In the genomic region with DNA sequence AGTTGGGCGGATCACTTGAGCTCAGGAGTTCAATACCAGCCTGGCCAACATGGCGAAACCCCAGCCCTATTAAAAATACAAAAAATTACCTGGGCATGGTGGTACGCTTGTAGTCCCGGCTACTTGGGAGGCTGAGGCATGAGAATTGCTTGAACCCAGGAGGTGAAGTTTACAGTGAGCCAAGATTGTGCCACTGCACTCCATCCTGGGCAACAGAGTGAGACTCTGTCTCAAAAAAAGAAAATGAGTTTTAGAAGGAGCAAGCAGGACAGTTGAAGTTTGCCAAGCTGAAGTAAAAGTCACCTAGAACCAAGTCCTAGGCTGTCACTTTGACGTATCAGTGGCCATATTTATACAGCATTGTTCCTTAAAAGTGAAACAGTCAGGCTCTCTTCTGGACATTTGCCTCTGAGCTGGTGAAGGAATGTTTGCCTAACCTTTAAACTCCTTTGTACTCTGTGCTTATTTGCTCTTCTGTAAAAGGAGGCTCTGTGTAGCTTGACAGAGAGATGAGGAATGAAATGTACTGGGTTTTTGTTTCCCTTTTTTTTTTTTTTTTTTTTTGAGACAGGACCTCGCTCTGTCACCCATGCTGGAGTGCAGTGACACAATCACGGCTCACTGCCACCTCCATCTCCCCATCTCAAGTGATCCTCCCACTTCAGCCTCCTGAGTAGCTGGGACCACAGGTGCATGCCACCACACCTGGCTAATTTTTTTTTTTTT, we compare ENCODE assay signal across 14 cellular contexts. TPM values are rescaled to one million over a fixed set of nuclear protein-coding genes. Genes with fewer than 3 reads are reported as not detected.
A peak's percentile ranks its signal among the peaks of the same experiment; 100 is the strongest.
DNase-seq lines count a peak whose midpoint lies in the region; ATAC-seq and TF ChIP-seq lines count a peak whose summit lies in the region.
"Had no signal": no experiment of that assay in that cellular context is flagged by ENCODE, and none has a peak within 500 bp of the region (broad histone marks: within the 10 kb centered on the region; RNA-seq: fewer than 3 reads in every experiment).

No MANE protein-coding gene starts in this region.

- H3K4me3 ChIP-seq in KMS-11 (IDR thresholded peaks at IDR 0.05; ENCODE audit: insufficient read depth, low read depth, low read length) (no peak overlapping the region), choroid plexus epithelial cell (ENCODE audit: low read depth, low read length) (no peak overlapping the region), mucosa of descending colon (no peak overlapping the region), aorta (ENCODE audit: low read length in 2 of 2) (no peak overlapping the region)
- H3K4me3 ChIP-seq: vagina had no signal

- no peak for TF ChIP-seq CTCF in 22Rv1 (IDR thresholded peaks at IDR 0.05)
- no peak for TF ChIP-seq CTCF in KMS-11 (conservative IDR thresholded peaks at IDR 0.05; ENCODE audit: low read depth, low read length)
- TF ChIP-seq CTCF in choroid plexus epithelial cell (conservative IDR thresholded peaks at IDR 0.05; ENCODE audit: low read depth, low read length) = no peak
- TF ChIP-seq CTCF in mucosa of descending colon (IDR thresholded peaks at IDR 0.05) = no peak

- H3K27me3 ChIP-seq in KMS-11 (ENCODE audit: insufficient read depth, low read depth) (no peaks in the 10 kb centered on the region), aorta (ENCODE audit: control insufficient read depth in 1 of 2, insufficient read depth in 2 of 2, low read length in 1 of 2) (no peaks in the 10 kb centered on the region)
- H3K27me3 ChIP-seq: vagina had no signal

- H3K9me3 ChIP-seq in mucosa of descending colon = no peaks in the 10 kb centered on the region
- no peaks in the 10 kb centered on the region for H3K9me3 ChIP-seq in aorta (ENCODE audit: control insufficient read depth, low read length)
- H3K9me3 ChIP-seq: vagina had no signal

- ATAC-seq in mucosa of descending colon (peak; percentile 64), aorta (ENCODE audit: low FRiP score) (no peak)
- ATAC-seq: activated CD4-positive, alpha-beta T cell treated with anti-CD3 and anti-CD28 coated beads for 36 hours; left cardiac atrium had no signal

- 68 to 81% methylated on average over 6 to 7 of the region's 7 CpGs for WGBS in aorta, 2 donors

- H3K4me1 ChIP-seq in KMS-11 (ENCODE audit: low read depth, poor library complexity, severe bottlenecking) (peaks cover 21% of the 10 kb centered on the region), mucosa of descending colon (ENCODE audit: low read depth) (peaks cover 43% of the 10 kb centered on the region), aorta (ENCODE audit: control insufficient read depth in 1 of 2, insufficient read depth in 2 of 2, low read length in 2 of 2) (peaks cover 2 to 4% of the 10 kb centered on the region in 2 donors)

- H4K20me1 ChIP-seq in KMS-11 (ENCODE audit: insufficient read depth) = no peaks in the 10 kb centered on the region; the same call in 1 of the 2 replicates

- peak overlapping the region; percentile 83; the same call in 1 of the 2 replicates for H3K4me2 ChIP-seq in KMS-11

- peak overlapping the region; percentile 91 for H3K27ac ChIP-seq in 22Rv1
- H3K27ac ChIP-seq in KMS-11 = no peak overlapping the region
- no peak overlapping the region for H3K27ac ChIP-seq in aorta (ENCODE audit: low read depth in 1 of 2, low read length in 2 of 2)
- H3K27ac ChIP-seq: vagina had no signal

- H3K79me2 ChIP-seq in KMS-11 (ENCODE audit: insufficient read depth, low read depth) = peaks cover 41% of the 10 kb centered on the region

- H2AFZ ChIP-seq in KMS-11 (ENCODE audit: low read depth) = no peak overlapping the region

- no peaks in the 10 kb centered on the region for H3K36me3 ChIP-seq in KMS-11 (ENCODE audit: insufficient read depth)
- no peaks in the 10 kb centered on the region for H3K36me3 ChIP-seq in mucosa of descending colon (ENCODE audit: low read depth)
- H3K36me3 ChIP-seq in aorta (ENCODE audit: control insufficient read depth in 1 of 2, insufficient read depth in 2 of 2, low read length in 1 of 2) = no peaks in the 10 kb centered on the region
- H3K36me3 ChIP-seq: vagina had no signal

- no peak overlapping the region for H3K9ac ChIP-seq in KMS-11

- intact Hi-C loops in mucosa of descending colon (cut with DNase I, micrococcal nuclease) = no loop called here
- intact Hi-C loops in aorta (cut with DNase I) = loop anchor here in 1 of 2 donors (5.0 kb wide), 1 partner anchor 64 kb away; no protein-coding TSS in a partner anchor

- peak; percentile 69 for DNase-seq in choroid plexus epithelial cell (ENCODE audit: low read depth)
- peak in 1 of 3 donors; percentile 55 for DNase-seq in mucosa of descending colon
- no peak for DNase-seq in T-helper 1 cell
- no peak for DNase-seq in aorta
- no peak for DNase-seq in stimulated activated CD4-positive, alpha-beta T cell treated with anti-CD3 and anti-CD28 coated beads, Interleukin-15, amount 100 ng/mL, for 24 hours
- DNase-seq in activated CD8-positive, alpha-beta memory T cell treated with anti-CD3 and anti-CD28 coated beads, Interleukin-2, amount 50 U/mL, for 4 hours = no peak
- DNase-seq: activated CD4-positive, alpha-beta T cell treated with anti-CD3 and anti-CD28 coated beads for 36 hours; activated T-cell treated with anti-CD3 and anti-CD28 coated beads, Interleukin-2, amount 50 U/mL, for 48 hours; DMS79; left cardiac atrium; NCI-H2171 treated with DMSO at 0.1 percent for 48 hours had no signal

RNA-seq across cellular contexts. Expression of a gene that starts 2.8 kb away (rescaled TPM):
- total RNA-seq in mucosa of descending colon = 10 to 100 TPM; 84.3 to 94.6 (median 88.0) TPM
- 10 to 100 TPM; 58.2 to 60.5 TPM for total RNA-seq in aorta
- 10 to 100 TPM; 38.1 to 59.1 TPM for polyA plus RNA-seq in aorta
